25 cellular contexts compared by ENCODE assay signal in genomic region chr5:40594811-40595210, GRCh38.
A peak's percentile ranks its signal among the peaks of the same experiment; 100 is the strongest.
DNase-seq lines count a peak whose midpoint lies in the region; TF ChIP-seq lines count a peak whose summit lies in the region.
"Had no signal": no experiment of that assay in that cellular context is flagged by ENCODE, and none has a peak within 500 bp of the region (broad histone marks: within the 10 kb centered on the region; RNA-seq: fewer than 3 reads in every experiment).

No MANE protein-coding gene starts in this region.

- no peak overlapping the region for H3K4me2 ChIP-seq in neuronal stem cell (ENCODE audit: insufficient read depth, low read length, poor library complexity, severe bottlenecking)

- CTCF ChIA-PET in MCF 10A (lab: Yijun Ruan, JAX): interaction anchor here (0.6 to 0.9 kb wide), 2 partner anchors 117 to 1616 kb away, joined by 3 to 4 read pairs; no protein-coding TSS in a partner anchor

- H3K9me3 ChIP-seq in breast epithelium: no peaks in the 10 kb centered on the region
- H3K9me3 ChIP-seq in neuronal stem cell (replicated peaks in 1 of 2; ENCODE audit: control insufficient read depth in 2 of 2, insufficient read depth in 1 of 2, low read depth in 1 of 2, low read length in 2 of 2): no peaks in the 10 kb centered on the region
- H3K9me3 ChIP-seq: gastrocnemius medialis, stomach had no signal

- no peaks in the 10 kb centered on the region for H3K36me3 ChIP-seq in breast epithelium
- no peaks in the 10 kb centered on the region for H3K36me3 ChIP-seq in neuronal stem cell (replicated peaks in 1 of 2; ENCODE audit: control insufficient read depth in 2 of 2, insufficient read depth in 2 of 2, low read length in 2 of 2)
- H3K36me3 ChIP-seq: gastrocnemius medialis, stomach had no signal

- no peak for TF ChIP-seq POLR2A in breast epithelium (IDR thresholded peaks at IDR 0.05)

- BruUV-seq in MCF 10A (replicated peaks; lab: Mats Ljungman, UMichigan): no TSS peak

- H2BK12ac ChIP-seq in neuronal stem cell (ENCODE audit: low read length): no peak overlapping the region

- peak; percentile 51 for DNase-seq in MCF 10A (ENCODE audit: unreplicated experiment)
- DNase-seq in breast epithelium (ENCODE audit: low spot score in 2 of 2): no peak
- DNase-seq in cardiac fibroblast (ENCODE audit: low read depth in 2 of 2): peak; percentile 56 to 67
- DNase-seq in foreskin fibroblast: peak; percentile 42 to 74
- peak; percentile 33 for DNase-seq in stromal cell of bone marrow (ENCODE audit: low read depth)
- no peak for DNase-seq in NCI-H2081 treated with DMSO at 0.1 percent for 48 hours (lab: John Stamatoyannopoulos, UW)
- DNase-seq in stimulated activated CD8-positive, alpha-beta memory T cell treated with anti-CD3 and anti-CD28 coated beads, Interleukin-4, amount 100 ng/mL, for 48 hours: no peak
- no peak for DNase-seq in neuronal stem cell (ENCODE audit: low spot score)
- DNase-seq: 8988T; activated CD4-positive, alpha-beta memory T cell treated with anti-CD3 and anti-CD28 coated beads for 36 hours; activated effector memory CD4-positive, alpha-beta T cell treated with Interleukin-2 at 50 U/mL for 16 hours; cortex of kidney; DMS79; gastrocnemius medialis; NCI-H1417; NCI-H2107; NCI-H524; stimulated activated CD4-positive, alpha-beta T cell treated with anti-CD3 and anti-CD28 coated beads, Interleukin-12 subunit alpha, Interleukin-12 subunit beta, amount 100 ng/mL, for 4 hours; stomach; T-helper 9 cell; trophoblast cell had no signal

- H3K9me3 Mint-ChIP-seq in MCF 10A (ENCODE audit: unreplicated experiment): no peaks in the 10 kb centered on the region

- H3K23ac ChIP-seq in neuronal stem cell (ENCODE audit: low read depth, low read length, poor library complexity): no peak overlapping the region

- no peak overlapping the region for H3K18ac ChIP-seq in neuronal stem cell (ENCODE audit: low read length)

- H3K4me1 ChIP-seq in breast epithelium (no peaks in the 10 kb centered on the region), neuronal stem cell (ENCODE audit: control insufficient read depth in 2 of 2, insufficient read depth in 1 of 2, low read depth in 1 of 2, low read length in 2 of 2) (peaks cover 0 to 2% of the 10 kb centered on the region in 2 donors)
- H3K4me1 ChIP-seq: gastrocnemius medialis had no signal

- no peak overlapping the region for H2AK5ac ChIP-seq in neuronal stem cell (ENCODE audit: low read depth, low read length)

- intact Hi-C loops in MCF 10A (cut with micrococcal nuclease) (no loop called here), breast epithelium (cut with DNase I; ENCODE audit: low total_unique reads) (no loop called here)

- no peak overlapping the region for H3K27ac Mint-ChIP-seq in MCF 10A (ENCODE audit: low read depth, unreplicated experiment)
- H3K27ac Mint-ChIP-seq: activated CD4-positive, alpha-beta memory T cell treated with anti-CD3 and anti-CD28 coated beads for 36 hours; B cell; WTC11 had no signal

- no peaks in the 10 kb centered on the region for H3K36me3 Mint-ChIP-seq in MCF 10A (ENCODE audit: insufficient read depth, unreplicated experiment)
- H3K36me3 Mint-ChIP-seq: WTC11 had no signal

- no peak overlapping the region for H3K4me3 Mint-ChIP-seq in MCF 10A (ENCODE audit: unreplicated experiment)
- H3K4me3 Mint-ChIP-seq: activated CD4-positive, alpha-beta memory T cell treated with anti-CD3 and anti-CD28 coated beads for 36 hours; B cell; WTC11 had no signal

- H3K4me3 ChIP-seq in breast epithelium (no peak overlapping the region), cardiac fibroblast (replicated peaks in 1 of 2; ENCODE audit: low read depth in 2 of 2, low read length in 2 of 2) (no peak overlapping the region), foreskin fibroblast (ENCODE audit: low read depth in 1 of 2, low read length in 2 of 2) (no peak overlapping the region), neuronal stem cell (ENCODE audit: low read length in 2 of 2) (no peak overlapping the region)
- H3K4me3 ChIP-seq: gastrocnemius medialis, lung, stomach had no signal

- H3K27me3 ChIP-seq in breast epithelium (no peaks in the 10 kb centered on the region), neuronal stem cell (ENCODE audit: control insufficient read depth in 3 of 3, insufficient read depth in 3 of 3, low read depth in 1 of 3, low read length in 3 of 3) (no peaks in the 10 kb centered on the region)
- H3K27me3 ChIP-seq: gastrocnemius medialis, stomach had no signal

- H4K8ac ChIP-seq in neuronal stem cell (ENCODE audit: low read depth, low read length): no peak overlapping the region

- H2BK5ac ChIP-seq in neuronal stem cell (ENCODE audit: low read length): no peak overlapping the region

- H2BK120ac ChIP-seq in neuronal stem cell (ENCODE audit: low read depth, low read length): no peak overlapping the region

- no peak overlapping the region for H3K14ac ChIP-seq in neuronal stem cell (ENCODE audit: low read length)

- H3K4ac ChIP-seq in neuronal stem cell (ENCODE audit: low read length): no peak overlapping the region

- no peak overlapping the region for H2AFZ ChIP-seq in neuronal stem cell (ENCODE audit: low read length)

- POLR2A ChIA-PET in MCF 10A (lab: Yijun Ruan, JAX): interaction anchor here (0.6 kb wide), 1 partner anchor 9 kb away, joined by 3 read pairs; no protein-coding TSS in a partner anchor

- H3K27ac ChIP-seq in breast epithelium (no peak overlapping the region), neuronal stem cell (replicated peaks; ENCODE audit: low read length) (no peak overlapping the region)
- H3K27ac ChIP-seq: gastrocnemius medialis, RWPE1, stomach had no signal

- no CpG with 5 or more reads among the region's 1 CpG for WGBS in neuronal stem cell (ENCODE audit: extremely low coverage in 2 of 2, insufficient read length in 2 of 2, insufficient replicate concordance in 1 of 2), 2 donors

- H4K91ac ChIP-seq in neuronal stem cell (ENCODE audit: low read depth, low read length, poor library complexity): no peak overlapping the region

- H3K4me1 Mint-ChIP-seq in MCF 10A (ENCODE audit: insufficient read depth, unreplicated experiment): peaks cover 12% of the 10 kb centered on the region

- TF ChIP-seq CTCF in MCF 10A (IDR thresholded peaks at IDR 0.05; ENCODE audit: unreplicated experiment): no peak
- TF ChIP-seq CTCF in breast epithelium (IDR thresholded peaks at IDR 0.05): no peak
- no peak for TF ChIP-seq CTCF in cardiac fibroblast (IDR thresholded peaks at IDR 0.05; ENCODE audit: low read depth, low read length)
- no peak for TF ChIP-seq CTCF in foreskin fibroblast (IDR thresholded peaks at IDR 0.05; ENCODE audit: low read depth, low read length)

- no peaks in the 10 kb centered on the region for H3K79me1 ChIP-seq in neuronal stem cell (ENCODE audit: low read depth, low read length)

- no peak overlapping the region for H2BK15ac ChIP-seq in neuronal stem cell (ENCODE audit: low read length)

- no peaks in the 10 kb centered on the region for H3K27me3 Mint-ChIP-seq in MCF 10A (ENCODE audit: insufficient read depth, unreplicated experiment)
- H3K27me3 Mint-ChIP-seq: activated CD4-positive, alpha-beta memory T cell treated with anti-CD3 and anti-CD28 coated beads for 36 hours; B cell had no signal

- H3K9ac ChIP-seq in neuronal stem cell (ENCODE audit: low read depth, low read length, poor library complexity): no peak overlapping the region

Comparison
In these comparisons a context has a peak if more than half of its experiments do, and no peak if none do; other contexts are left out.
1. DNase-seq: peak in MCF 10A (single experiment), cardiac fibroblast (2 of 2), foreskin fibroblast (2 of 2) and stromal cell of bone marrow (single experiment); none in breast epithelium (0 of 2), NCI-H2081 treated with DMSO at 0.1 percent for 48 hours (single experiment), stimulated activated CD8-positive, alpha-beta memory T cell treated with anti-CD3 and anti-CD28 coated beads, Interleukin-4, amount 100 ng/mL, for 48 hours (single experiment) and neuronal stem cell (single experiment).